ENCODE assay signal across 7 cellular contexts in the genomic region with DNA sequence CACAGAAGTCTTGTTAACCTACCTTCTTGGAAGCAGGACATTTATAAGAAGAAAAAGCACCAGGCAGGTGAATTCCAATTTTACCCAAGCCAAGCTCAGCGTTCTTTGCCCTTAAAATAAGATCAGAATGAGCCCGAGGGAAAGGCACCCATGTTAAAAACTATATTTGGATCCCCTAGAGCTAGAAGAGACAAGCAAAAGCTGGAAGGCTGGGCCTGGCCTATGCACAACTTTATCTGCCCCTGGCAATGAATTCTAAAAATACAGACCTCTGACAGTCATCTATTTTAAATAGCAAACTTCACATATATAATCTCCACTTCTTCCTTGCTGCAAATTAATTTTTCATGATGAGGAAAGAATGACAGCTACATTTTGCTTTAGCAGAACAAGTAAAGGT.
"Had no signal": no experiment of that assay in that cellular context is flagged by ENCODE, and none has a peak within 500 bp of the region (broad histone marks: within the 10 kb centered on the region; RNA-seq: fewer than 3 reads in every experiment).

No MANE protein-coding gene starts in this region.

- ATAC-seq: HCT116 had no signal

- DNase-seq: GM23248, GOT3, H7, HFFc6, IMR-90 had no signal

- H3K27ac ChIP-seq: GM23248 had no signal

- H3K9me3 ChIP-seq: HAP-1 had no signal

- H3K4me3 ChIP-seq: GM23248, HAP-1 had no signal

- H3K36me3 ChIP-seq: HAP-1 had no signal
